In the genomic region with DNA sequence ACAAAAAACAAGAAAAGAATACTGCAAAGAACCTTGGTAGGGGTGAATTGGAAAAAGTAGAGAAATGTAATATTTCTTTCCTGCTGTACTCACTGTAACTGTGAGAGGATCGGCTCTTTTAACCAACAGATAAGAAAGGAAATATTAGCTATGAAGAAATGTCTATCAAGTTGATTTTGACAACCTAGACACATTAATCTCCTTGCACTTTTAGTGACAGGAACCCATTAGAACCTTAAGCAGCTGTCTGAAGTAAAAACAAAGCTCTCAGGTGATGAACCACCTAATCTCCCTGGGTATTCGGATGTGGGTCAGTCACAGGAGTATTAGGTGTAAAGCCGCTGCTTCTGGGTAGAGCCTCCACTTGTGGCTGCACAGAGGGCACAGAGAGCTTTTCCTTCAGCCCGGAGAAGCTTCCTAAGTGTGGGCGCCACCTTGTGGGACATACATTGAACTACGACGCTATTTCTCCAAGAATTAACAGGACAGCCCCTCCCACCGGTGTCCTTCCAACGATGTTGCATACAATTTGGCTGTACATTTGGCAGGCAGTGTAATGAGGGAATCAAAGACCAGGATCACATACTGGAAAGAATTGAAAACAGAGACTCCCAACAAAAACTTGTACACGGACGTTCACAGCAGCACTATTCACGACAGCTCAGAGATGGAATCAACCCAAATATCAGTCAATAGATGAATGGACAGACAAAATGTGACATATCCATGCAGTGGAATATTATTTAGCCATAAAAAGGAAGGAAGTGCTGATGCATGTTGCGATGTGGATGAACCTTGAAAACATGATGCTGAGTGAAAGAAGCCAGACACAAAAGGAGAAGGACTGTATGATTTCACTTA, we compare ENCODE assay signal across 7 cellular contexts. TPM values are rescaled to one million over a fixed set of nuclear protein-coding genes. Genes with fewer than 3 reads are reported as not detected.
A peak's percentile ranks its signal among the peaks of the same experiment; 100 is the strongest.
DNase-seq lines count a peak whose midpoint lies in the region; ATAC-seq and TF ChIP-seq lines count a peak whose summit lies in the region.

No MANE protein-coding gene starts in this region.

- no peak overlapping the region for H3K9ac ChIP-seq in muscle layer of colon (ENCODE audit: low read length)

- H3K36me3 ChIP-seq in muscle layer of colon (ENCODE audit: insufficient read depth, low read length) = peaks cover 32% of the 10 kb centered on the region

- DNase-seq in Jurkat, Clone E6-1 (ENCODE audit: low read depth, low spot score) = peak; percentile 76
- DNase-seq in OCI-M1 (lab: John Stamatoyannopoulos, UW) (peak; percentile 91), epithelial cell of proximal tubule (ENCODE audit: low read depth) (no peak)
- DNase-seq in activated CD8-positive, alpha-beta memory T cell treated with anti-CD3 and anti-CD28 coated beads, Interleukin-2, amount 50 U/mL, for 48 hours = peak; percentile 80
- DNase-seq in stimulated activated CD8-positive, alpha-beta memory T cell treated with anti-CD3 and anti-CD28 coated beads, Interleukin-7, amount 100 ng/mL, for 1 hour (ENCODE audit: low read depth in 2 of 2) = peak; percentile 16 to 41

- TF ChIP-seq CTCF in epithelial cell of proximal tubule (conservative IDR thresholded peaks at IDR 0.05; ENCODE audit: low read depth, low read length) = peak; percentile 91

- H3K4me3 ChIP-seq in Jurkat, Clone E6-1 (ENCODE audit: low read length) = no peak overlapping the region
- no peak overlapping the region for H3K4me3 ChIP-seq in epithelial cell of proximal tubule (ENCODE audit: low read depth, low read length)
- H3K4me3 ChIP-seq in muscle layer of colon (ENCODE audit: low read depth in 1 of 2, low read length in 2 of 2) = no peak overlapping the region

- H3K27me3 ChIP-seq in muscle layer of colon (ENCODE audit: control insufficient read depth in 1 of 2, insufficient read depth in 2 of 2, low read length in 2 of 2) = no peaks in the 10 kb centered on the region

- H3K9me3 ChIP-seq in muscle layer of colon (ENCODE audit: low read length) = no peaks in the 10 kb centered on the region

- H3K27ac ChIP-seq in muscle layer of colon (ENCODE audit: low read depth, low read length) = peak overlapping the region; percentile 30

- ATAC-seq in GM18502 (IDR thresholded peaks at IDR 0.05; ENCODE audit: poor library complexity, unreplicated experiment) = peak; percentile 69

- H3K4me1 ChIP-seq in muscle layer of colon (ENCODE audit: insufficient read depth, low read length) = peaks cover 6% of the 10 kb centered on the region

RNA-seq across cellular contexts. Expression of a gene that starts 28.9 kb away (rescaled TPM):
- polyA plus RNA-seq in Jurkat, Clone E6-1 (2012; ENCODE audit: insufficient read depth, insufficient read length) = 58.1 TPM
- 45.0 and 45.4 TPM in 2 replicates for total RNA-seq in epithelial cell of proximal tubule

RNA-seq across cellular contexts. Expression of a gene that starts 46.4 kb away (rescaled TPM):
- polyA plus RNA-seq in Jurkat, Clone E6-1 (2012; ENCODE audit: insufficient read depth, insufficient read length) = not detected
- 19.3 and 25.2 TPM in 2 replicates for total RNA-seq in epithelial cell of proximal tubule
